ENCODE assay signal across 1 cellular context in genomic region chr20:44419131-44419844, GRCh38.
TF ChIP-seq lines count a peak whose summit lies in the region.

No MANE protein-coding gene starts in this region.

TF ChIP-seq in HepG2, 621 proteins besides CTCF, POLR2A, EP300 and RAD21 (continued from another document and continues in another):
- no peak for TF ChIP-seq ZNF800 (CRISPR knock-in tag; IDR thresholded peaks at IDR 0.05)
- peak; percentile 49 for TF ChIP-seq ZNF280B (CRISPR knock-in tag; IDR thresholded peaks at IDR 0.05; ENCODE audit: borderline replicate concordance)
- TF ChIP-seq NFIC (IDR thresholded peaks at IDR 0.05; ENCODE audit: low read length) = peak; percentile 85
- peak; percentile 72; the same call in 1 of the 2 replicates for TF ChIP-seq ZNF570 (CRISPR knock-in tag; IDR thresholded peaks at IDR 0.05; ENCODE audit: borderline replicate concordance)
- TF ChIP-seq ZNF510 (CRISPR knock-in tag; IDR thresholded peaks at IDR 0.05; ENCODE audit: low read depth) = no peak; the same call in 1 of the 2 replicates
- no peak for TF ChIP-seq ZNF264 (CRISPR knock-in tag; IDR thresholded peaks at IDR 0.05)
- no peak for TF ChIP-seq ZBTB44 (CRISPR knock-in tag; IDR thresholded peaks at IDR 0.05)
- TF ChIP-seq MLLT10 (CRISPR knock-in tag; IDR thresholded peaks at IDR 0.05) = no peak
- TF ChIP-seq GMEB2 (CRISPR knock-in tag; IDR thresholded peaks at IDR 0.05; ENCODE audit: low read depth) = no peak
- TF ChIP-seq HMGA1 (CRISPR knock-in tag; conservative IDR thresholded peaks at IDR 0.05) = no peak
- no peak for TF ChIP-seq NKX3-1 (CRISPR knock-in tag; IDR thresholded peaks at IDR 0.05)
- TF ChIP-seq PHB2 (IDR thresholded peaks at IDR 0.05; ENCODE audit: partially characterized antibody) = no peak
- no peak for TF ChIP-seq MED13 (CRISPR knock-in tag; IDR thresholded peaks at IDR 0.05)
- no peak for TF ChIP-seq ZSCAN12 (CRISPR knock-in tag; IDR thresholded peaks at IDR 0.05)
- peak; percentile 91 for TF ChIP-seq TBX2 (CRISPR knock-in tag; IDR thresholded peaks at IDR 0.05; ENCODE audit: borderline replicate concordance)
- no peak for TF ChIP-seq LRRFIP1 (CRISPR knock-in tag; conservative IDR thresholded peaks at IDR 0.05)
- peak; percentile 61; the same call in 1 of the 2 replicates for TF ChIP-seq ZNF580 (CRISPR knock-in tag; IDR thresholded peaks at IDR 0.05; ENCODE audit: borderline replicate concordance, low read depth)
- peak; percentile 60; the same call in 1 of the 2 replicates for TF ChIP-seq ZNF224 (CRISPR knock-in tag; IDR thresholded peaks at IDR 0.05)
- TF ChIP-seq DPF2 (CRISPR knock-in tag; IDR thresholded peaks at IDR 0.05; ENCODE audit: borderline replicate concordance, low read depth) = peak; percentile 99
- TF ChIP-seq SALL1 (CRISPR knock-in tag; IDR thresholded peaks at IDR 0.05) = peak; percentile 93
- TF ChIP-seq ZNF737 (CRISPR knock-in tag; IDR thresholded peaks at IDR 0.05; ENCODE audit: borderline replicate concordance) = no peak
- 0 out of 2 replicates have a peak, but pooled peaks have one; percentile 37 for TF ChIP-seq ZNF557 (CRISPR knock-in tag; IDR thresholded peaks at IDR 0.05)
- no peak for TF ChIP-seq NBN (conservative IDR thresholded peaks at IDR 0.05)
- TF ChIP-seq ZNF331 (CRISPR knock-in tag; IDR thresholded peaks at IDR 0.05) = peak; percentile 83
- no peak for TF ChIP-seq TSC22D2 (CRISPR knock-in tag; IDR thresholded peaks at IDR 0.05; ENCODE audit: borderline replicate concordance)
- peak; percentile 27; the same call in 1 of the 2 replicates for TF ChIP-seq POLR2AphosphoS5 (IDR thresholded peaks at IDR 0.05; ENCODE audit: low read depth, low read length)
- peak; percentile 79; the same call in 1 of the 2 replicates for TF ChIP-seq ZNF24 (IDR thresholded peaks at IDR 0.05)
- TF ChIP-seq CEBPB (IDR thresholded peaks at IDR 0.05; ENCODE audit: borderline replicate concordance, low read depth, low read length) = peak; percentile 75; the same call in 1 of the 2 replicates
- TF ChIP-seq ZNF142 (CRISPR knock-in tag; IDR thresholded peaks at IDR 0.05) = no peak
- TF ChIP-seq PATZ1 (CRISPR knock-in tag; IDR thresholded peaks at IDR 0.05) = peak; percentile 49
- TF ChIP-seq HMGXB3 (CRISPR knock-in tag; IDR thresholded peaks at IDR 0.05; ENCODE audit: borderline replicate concordance) = peak; percentile 63; the same call in 1 of the 2 replicates
- TF ChIP-seq ZNF660 (CRISPR knock-in tag; IDR thresholded peaks at IDR 0.05; ENCODE audit: borderline replicate concordance, low read depth) = no peak
- TF ChIP-seq SP5 (CRISPR knock-in tag; IDR thresholded peaks at IDR 0.05; ENCODE audit: borderline replicate concordance, low read depth) = peak; percentile 20; the same call in 1 of the 2 replicates
- no peak for TF ChIP-seq YEATS4 (CRISPR knock-in tag; IDR thresholded peaks at IDR 0.05; ENCODE audit: borderline replicate concordance)
- TF ChIP-seq ZNF740 (CRISPR knock-in tag; IDR thresholded peaks at IDR 0.05) = no peak
